ENCODE assay signal across 1 cellular context in genomic region chr15:92118162-92118935, GRCh38.
TF ChIP-seq lines count a peak whose summit lies in the region.

No MANE protein-coding gene starts in this region.

TF ChIP-seq in SK-N-SH, 30 proteins besides CTCF, POLR2A, EP300 and RAD21 (continued from another document):
- TF ChIP-seq PBX3 (IDR thresholded peaks at IDR 0.05) (peak; percentile 30; the same call in 1 of the 2 replicates), ELF1 (IDR thresholded peaks at IDR 0.05) (no peak), RCOR1 (IDR thresholded peaks at IDR 0.05; ENCODE audit: low read length) (no peak), TCF12 (IDR thresholded peaks at IDR 0.05) (peak; percentile 76), GATA2 (CRISPR knock-in tag; IDR thresholded peaks at IDR 0.05) (no peak), ZBTB33 (IDR thresholded peaks at IDR 0.05; ENCODE audit: borderline replicate concordance, low read depth) (no peak), FOXJ3 (CRISPR knock-in tag; IDR thresholded peaks at IDR 0.05) (no peak)
TF ChIP-seq in SK-N-SH: peak in this region for 4.
